In the genomic region with DNA sequence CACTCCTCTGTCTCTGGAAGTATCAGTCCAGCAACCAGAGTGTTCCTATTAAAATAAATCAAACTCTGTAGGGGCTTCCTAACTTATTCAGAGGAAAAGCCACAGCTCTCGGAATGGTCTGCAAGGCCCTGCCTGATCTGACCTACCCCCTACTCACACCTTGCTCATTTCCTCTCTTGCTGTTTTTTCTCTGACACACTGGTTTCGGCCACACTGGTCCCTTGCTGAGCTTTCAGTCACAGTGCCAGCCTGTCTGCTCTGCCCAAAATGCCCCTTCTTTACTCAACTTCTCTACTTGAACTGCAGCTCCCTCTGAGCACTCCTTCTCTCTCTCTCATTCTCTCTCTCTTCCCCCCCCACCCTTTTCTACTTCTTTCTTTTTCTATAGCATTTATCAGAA, we compare ENCODE assay signal across 16 cellular contexts.
DNase-seq lines count a peak whose midpoint lies in the region; ATAC-seq and TF ChIP-seq lines count a peak whose summit lies in the region.
"Had no signal": no experiment of that assay in that cellular context is flagged by ENCODE, and none has a peak within 500 bp of the region (broad histone marks: within the 10 kb centered on the region; RNA-seq: fewer than 3 reads in every experiment).

No MANE protein-coding gene starts in this region.

- H3K9me3 Mint-ChIP-seq in CD4-positive, CD25-positive, alpha-beta regulatory T cell, result no peaks in the 10 kb centered on the region
- no peaks in the 10 kb centered on the region for H3K9me3 Mint-ChIP-seq in central memory CD8-positive, alpha-beta T cell
- H3K9me3 Mint-ChIP-seq: activated naive CD8-positive, alpha-beta T cell treated with anti-CD3 and anti-CD28 coated beads, Interleukin-2, amount 10 ng/mL, durations not matched to agents 7 days and 5 days; mesothelial cell of epicardium; T-helper 1 cell treated with Interleukin-12 subunit alpha and Interleukin-12 subunit beta and Interleukin-4 antibody, amounts not matched to agents 30 μg/mL and 1 μg/mL, for 36 hours had no signal

- H3K27me3 ChIP-seq in CD4-positive, CD25-positive, alpha-beta regulatory T cell (ENCODE audit: control insufficient read depth, insufficient read depth, low read length), result no peaks in the 10 kb centered on the region
- no peaks in the 10 kb centered on the region for H3K27me3 ChIP-seq in right cardiac atrium (ENCODE audit: control insufficient read depth, insufficient read depth)
- no peaks in the 10 kb centered on the region for H3K27me3 ChIP-seq in lower lobe of right lung (ENCODE audit: low read depth)

- no peaks in the 10 kb centered on the region for H3K27me3 Mint-ChIP-seq in CD4-positive, CD25-positive, alpha-beta regulatory T cell
- no peaks in the 10 kb centered on the region for H3K27me3 Mint-ChIP-seq in central memory CD8-positive, alpha-beta T cell
- H3K27me3 Mint-ChIP-seq: activated naive CD8-positive, alpha-beta T cell treated with anti-CD3 and anti-CD28 coated beads, Interleukin-2, amount 10 ng/mL, durations not matched to agents 7 days and 5 days had no signal

- intact Hi-C loops in right cardiac atrium (cut with DNase I) (no loop called here), lower lobe of right lung (cut with DNase I) (no loop called here)

- 92% methylated on average over 2 of the region's 2 CpGs for WGBS in right cardiac atrium

- peaks cover 19% of the 10 kb centered on the region for H3K36me3 Mint-ChIP-seq in CD4-positive, CD25-positive, alpha-beta regulatory T cell
- peaks cover 7% of the 10 kb centered on the region for H3K36me3 Mint-ChIP-seq in central memory CD8-positive, alpha-beta T cell (ENCODE audit: insufficient read depth)
- H3K36me3 Mint-ChIP-seq: mesothelial cell of epicardium had no signal

- DNase-seq in CD4-positive, CD25-positive, alpha-beta regulatory T cell, result no peak
- DNase-seq in central memory CD8-positive, alpha-beta T cell (ENCODE audit: low spot score in 2 of 2), result no peak
- DNase-seq in activated CD8-positive, alpha-beta memory T cell treated with anti-CD3 and anti-CD28 coated beads, Interleukin-2, amount 50 U/mL, for 4 hours, result no peak
- DNase-seq in right cardiac atrium, result no peak
- no peak for DNase-seq in lower lobe of right lung
- DNase-seq in NCI-H1436 treated with DMSO at 0.1 percent for 48 hours (lab: John Stamatoyannopoulos, UW), result no peak
- DNase-seq: activated naive CD8-positive, alpha-beta T cell treated with anti-CD3 and anti-CD28 coated beads, Interleukin-2, amount 10 ng/mL, durations not matched to agents 7 days and 5 days; DMS153; NCI-H510A treated with DMSO at 0.1 percent for 48 hours; stimulated activated CD4-positive, alpha-beta T cell treated with anti-CD3 and anti-CD28 coated beads, Interleukin-1b, Interleukin-23, amount 100 ng/mL, for 48 hours; stimulated activated naive CD4-positive, alpha-beta T cell had no signal

- H3K4me3 ChIP-seq in CD4-positive, CD25-positive, alpha-beta regulatory T cell (ENCODE audit: low read depth, low read length), result no peak overlapping the region
- H3K4me3 ChIP-seq in right cardiac atrium (ENCODE audit: low read length), result no peak overlapping the region
- H3K4me3 ChIP-seq in lower lobe of right lung, result no peak overlapping the region
- H3K4me3 ChIP-seq: coronary artery had no signal

- H3K27ac Mint-ChIP-seq in CD4-positive, CD25-positive, alpha-beta regulatory T cell, result peak overlapping the region; percentile 1 to 81 (median 74)
- peak overlapping the region; percentile 11 for H3K27ac Mint-ChIP-seq in central memory CD8-positive, alpha-beta T cell (ENCODE audit: low read depth)
- H3K27ac Mint-ChIP-seq: activated naive CD8-positive, alpha-beta T cell treated with anti-CD3 and anti-CD28 coated beads, Interleukin-2, amount 10 ng/mL, durations not matched to agents 7 days and 5 days; mesothelial cell of epicardium; T-helper 1 cell treated with Interleukin-12 subunit alpha and Interleukin-12 subunit beta and Interleukin-4 antibody, amounts not matched to agents 30 μg/mL and 1 μg/mL, for 36 hours had no signal

- peaks cover 7% of the 10 kb centered on the region for H3K36me3 ChIP-seq in CD4-positive, CD25-positive, alpha-beta regulatory T cell (ENCODE audit: control insufficient read depth, insufficient read depth, low read length)
- peaks cover 7% of the 10 kb centered on the region for H3K36me3 ChIP-seq in lower lobe of right lung

- H3K4me3 Mint-ChIP-seq in CD4-positive, CD25-positive, alpha-beta regulatory T cell, result no peak overlapping the region
- no peak overlapping the region for H3K4me3 Mint-ChIP-seq in central memory CD8-positive, alpha-beta T cell
- H3K4me3 Mint-ChIP-seq: activated naive CD8-positive, alpha-beta T cell treated with anti-CD3 and anti-CD28 coated beads, Interleukin-2, amount 10 ng/mL, durations not matched to agents 7 days and 5 days; mesothelial cell of epicardium; T-helper 1 cell treated with Interleukin-12 subunit alpha and Interleukin-12 subunit beta and Interleukin-4 antibody, amounts not matched to agents 30 μg/mL and 1 μg/mL, for 36 hours had no signal

- no peaks in the 10 kb centered on the region for H3K4me1 ChIP-seq in CD4-positive, CD25-positive, alpha-beta regulatory T cell (ENCODE audit: control insufficient read depth, insufficient read depth, low read length, poor library complexity, severe bottlenecking)
- H3K4me1 ChIP-seq in right cardiac atrium (ENCODE audit: control insufficient read depth, insufficient read depth, low read length) (no peaks in the 10 kb centered on the region), lower lobe of right lung (no peaks in the 10 kb centered on the region)

- H3K27ac ChIP-seq in CD4-positive, CD25-positive, alpha-beta regulatory T cell (ENCODE audit: insufficient read depth, low read length, poor library complexity, severe bottlenecking), result no peak overlapping the region
- H3K27ac ChIP-seq in right cardiac atrium (ENCODE audit: low read length) (no peak overlapping the region), lower lobe of right lung (no peak overlapping the region)
- H3K27ac ChIP-seq: coronary artery had no signal

- ATAC-seq in CD4-positive, CD25-positive, alpha-beta regulatory T cell (ENCODE audit: low read depth in 2 of 2), result no peak
- ATAC-seq in GM19351 (IDR thresholded peaks at IDR 0.05; ENCODE audit: unreplicated experiment) (peak; percentile 53), HG03097 (IDR thresholded peaks at IDR 0.05; ENCODE audit: low FRiP score, unreplicated experiment) (peak; percentile 82), right cardiac atrium (no peak), lower lobe of right lung (no peak)
- no peak for ATAC-seq in central memory CD8-positive, alpha-beta T cell (replicated peaks; ENCODE audit: extremely low read depth, poor library complexity, severe bottlenecking)

- H3K4me1 Mint-ChIP-seq in CD4-positive, CD25-positive, alpha-beta regulatory T cell, result peaks cover 11 to 29% (median 18%) of the 10 kb centered on the region in 4 donors
- H3K4me1 Mint-ChIP-seq in central memory CD8-positive, alpha-beta T cell, result peaks cover 37% of the 10 kb centered on the region

- no peak for TF ChIP-seq CTCF in lower lobe of right lung (IDR thresholded peaks at IDR 0.05)

- no peaks in the 10 kb centered on the region for H3K9me3 ChIP-seq in CD4-positive, CD25-positive, alpha-beta regulatory T cell (ENCODE audit: control insufficient read depth in 2 of 2, low read length in 2 of 2)
- no peaks in the 10 kb centered on the region for H3K9me3 ChIP-seq in right cardiac atrium (ENCODE audit: control insufficient read depth, low read length)
- H3K9me3 ChIP-seq in lower lobe of right lung, result no peaks in the 10 kb centered on the region

Comparison
In these comparisons a context has a peak if more than half of its experiments do, and no peak if none do; other contexts are left out.
1. ATAC-seq: peak in GM19351 (single experiment) and HG03097 (single experiment); none in CD4-positive, CD25-positive, alpha-beta regulatory T cell (0 of 2), central memory CD8-positive, alpha-beta T cell (single experiment), right cardiac atrium (0 of 2) and lower lobe of right lung (0 of 2).